ENCODE assay signal across 8 cellular contexts in the genomic region with DNA sequence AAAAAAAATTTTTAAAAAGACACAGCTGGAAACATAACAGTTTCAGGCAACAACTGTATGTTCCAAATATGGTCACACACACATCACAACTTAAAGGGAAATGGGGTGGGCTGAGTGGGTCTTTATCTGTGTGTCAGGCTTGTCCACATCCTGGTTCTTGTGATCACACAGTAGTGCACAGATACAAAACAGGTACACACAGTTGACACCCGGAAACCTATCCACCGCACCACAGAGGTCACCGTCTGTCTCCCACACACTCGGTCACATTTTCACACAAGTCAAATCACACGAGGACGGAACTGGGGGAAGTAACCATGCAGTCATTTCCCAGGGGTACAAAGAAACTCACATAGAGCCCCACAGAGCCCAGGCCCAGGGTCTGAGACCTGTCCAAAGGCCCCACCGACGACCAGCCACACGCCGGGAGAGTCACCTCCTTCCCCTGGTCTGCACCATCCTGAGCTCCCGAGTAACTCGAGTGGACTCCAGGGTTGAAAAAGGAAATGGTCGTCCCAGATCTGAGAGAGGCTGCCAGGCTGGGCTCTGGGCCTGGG. TPM values are rescaled to one million over a fixed set of nuclear protein-coding genes. Genes with fewer than 3 reads are reported as not detected.
A peak's percentile ranks its signal among the peaks of the same experiment; 100 is the strongest.
DNase-seq lines count a peak whose midpoint lies in the region; ATAC-seq and TF ChIP-seq lines count a peak whose summit lies in the region.

No MANE protein-coding gene starts in this region.

- peaks cover 22% of the 10 kb centered on the region for H3K36me3 ChIP-seq in effector memory CD4-positive, alpha-beta T cell (ENCODE audit: control insufficient read depth, insufficient read depth, low read length)
- no peaks in the 10 kb centered on the region for H3K36me3 ChIP-seq in testis (ENCODE audit: low read depth, missing control alignments)
- peaks cover 25% of the 10 kb centered on the region for H3K36me3 ChIP-seq in suprapubic skin

- no peak overlapping the region for H3K4me3 ChIP-seq in effector memory CD4-positive, alpha-beta T cell (ENCODE audit: insufficient read depth, low read depth, low read length, poor library complexity, severe bottlenecking)
- H3K4me3 ChIP-seq in testis (no peak overlapping the region), suprapubic skin (no peak overlapping the region)

- WGBS in testis, 2 donors = 59 to 67% methylated on average over 13 of the region's 13 CpGs
- 62% methylated on average over 13 of the region's 13 CpGs for WGBS in suprapubic skin

- no peak for TF ChIP-seq CTCF in GM13976 (IDR thresholded peaks at IDR 0.05; ENCODE audit: borderline replicate concordance, control extremely low read depth, extremely low read depth, insufficient read depth, missing control alignments)
- no peak for TF ChIP-seq CTCF in testis (IDR thresholded peaks at IDR 0.05)
- TF ChIP-seq CTCF in suprapubic skin (IDR thresholded peaks at IDR 0.05) = no peak

- intact Hi-C loops in testis (cut with DNase I; ENCODE audit: low total_unique reads) = no loop called here

- ATAC-seq in HG02763 (IDR thresholded peaks at IDR 0.05; ENCODE audit: unreplicated experiment) = peak; percentile 35

- H3K27ac ChIP-seq in effector memory CD4-positive, alpha-beta T cell (ENCODE audit: insufficient read depth, low read length, poor library complexity, severe bottlenecking) = peak overlapping the region; percentile 94
- H3K27ac ChIP-seq in testis (no peak overlapping the region), suprapubic skin (no peak overlapping the region)

- H3K4me1 ChIP-seq in effector memory CD4-positive, alpha-beta T cell (ENCODE audit: control insufficient read depth, insufficient read depth, low read length, poor library complexity, severe bottlenecking) = peaks cover 52% of the 10 kb centered on the region
- H3K4me1 ChIP-seq in testis = peaks cover 6% of the 10 kb centered on the region
- peaks cover 22% of the 10 kb centered on the region for H3K4me1 ChIP-seq in suprapubic skin

- DNase-seq in GM13976 (ENCODE audit: low spot score) (peak; percentile 81), UCSD-AML1 (lab: John Stamatoyannopoulos, UW; ENCODE audit: unreplicated experiment) (peak; percentile 83), SHP77 (lab: John Stamatoyannopoulos, UW) (no peak), testis (no peak), suprapubic skin (ENCODE audit: low spot score in 2 of 2) (no peak)
- peak; percentile 75 to 82 (median 80) for DNase-seq in effector memory CD4-positive, alpha-beta T cell
- DNase-seq in stimulated activated CD8-positive, alpha-beta memory T cell treated with anti-CD3 and anti-CD28 coated beads, Interleukin-7, amount 100 ng/mL, for 4 hours (ENCODE audit: low read depth in 2 of 2) = peak; percentile 75 to 82

- H3K9me3 ChIP-seq in effector memory CD4-positive, alpha-beta T cell (ENCODE audit: control insufficient read depth, low read length) = no peaks in the 10 kb centered on the region
- H3K9me3 ChIP-seq in testis = no peaks in the 10 kb centered on the region
- no peaks in the 10 kb centered on the region for H3K9me3 ChIP-seq in suprapubic skin

- TF ChIP-seq EP300 in suprapubic skin (IDR thresholded peaks at IDR 0.05) = no peak

- H3K27me3 ChIP-seq in effector memory CD4-positive, alpha-beta T cell (replicated peaks; ENCODE audit: control insufficient read depth, insufficient read depth, low read length, poor library complexity, severe bottlenecking) = no peaks in the 10 kb centered on the region
- H3K27me3 ChIP-seq in testis (no peaks in the 10 kb centered on the region), suprapubic skin (no peaks in the 10 kb centered on the region)

- in situ Hi-C loops in GM13976 (cut with MboI; ENCODE audit: low sequenced_read_pairs, unreplicated experiment) = no loop called here

- TF ChIP-seq POLR2A in testis (IDR thresholded peaks at IDR 0.05) (no peak), suprapubic skin (IDR thresholded peaks at IDR 0.05) (no peak)

RNA-seq across cellular contexts. Expression of gene PPAN, which starts 1.4 kb away (rescaled TPM):
- 10 to 100 TPM; 66.2 to 68.1 TPM for total RNA-seq in testis
- 39.3 TPM for polyA plus RNA-seq in testis (ENCODE audit: insufficient read depth, low read depth, low replicate concordance)
- 10 to 100 TPM; 41.9 to 55.1 (median 46.8) TPM for total RNA-seq in suprapubic skin

RNA-seq across cellular contexts. Expression of gene ANGPTL6, which starts 2.3 kb away (rescaled TPM):
- total RNA-seq in testis (1 to 10 TPM; 7.6 to 8.7 TPM), suprapubic skin (1 to 10 TPM in 1 of 4 donors, under 1 TPM in 2, not detected in 1; 0.38 to 1.1 (median 0.42) TPM)
- 3.0 TPM for polyA plus RNA-seq in testis (ENCODE audit: insufficient read depth, low read depth, low replicate concordance)

RNA-seq across cellular contexts. Expression of gene P2RY11, which starts 6.8 kb away (rescaled TPM):
- 10 to 100 TPM; 25.0 to 27.8 TPM for total RNA-seq in testis
- polyA plus RNA-seq in testis (ENCODE audit: insufficient read depth, low read depth, low replicate concordance) = 16.3 TPM
- 10 to 100 TPM; 16.4 to 32.9 (median 19.9) TPM for total RNA-seq in suprapubic skin

RNA-seq across cellular contexts. Expression of gene EIF3G, which starts 15.0 kb away (rescaled TPM):
- total RNA-seq in testis (100 to 1,000 TPM; 281 to 306 TPM), suprapubic skin (100 to 1,000 TPM; 211 to 315 (median 225) TPM)
- 348 TPM for polyA plus RNA-seq in testis (ENCODE audit: insufficient read depth, low read depth, low replicate concordance)

RNA-seq across cellular contexts. Expression of gene SHFL, which starts 18.6 kb away (rescaled TPM):
- total RNA-seq in testis (10 to 100 TPM; 20.4 to 25.8 TPM), suprapubic skin (10 to 100 TPM; 11.8 to 26.7 (median 22.3) TPM)
- polyA plus RNA-seq in testis (ENCODE audit: insufficient read depth, low read depth, low replicate concordance) = 18.7 TPM

Comparison
In these comparisons a context has a peak if more than half of its experiments do, and no peak if none do; other contexts are left out.
1. DNase-seq: peak in GM13976 (single experiment), UCSD-AML1 (single experiment), effector memory CD4-positive, alpha-beta T cell (3 of 3) and stimulated activated CD8-positive, alpha-beta memory T cell treated with anti-CD3 and anti-CD28 coated beads, Interleukin-7, amount 100 ng/mL, for 4 hours (2 of 2); none in SHP77 (0 of 2), testis (single experiment) and suprapubic skin (0 of 2).
2. RNA of gene ANGPTL6, which starts 2.3 kb away (total RNA-seq): 7.6 to 8.7 TPM in testis; 0.38 to 1.1 TPM in suprapubic skin; every median in the first group is over 4 times any median in the second.